ENCODE assay signal across 1 cellular context in the genomic region with DNA sequence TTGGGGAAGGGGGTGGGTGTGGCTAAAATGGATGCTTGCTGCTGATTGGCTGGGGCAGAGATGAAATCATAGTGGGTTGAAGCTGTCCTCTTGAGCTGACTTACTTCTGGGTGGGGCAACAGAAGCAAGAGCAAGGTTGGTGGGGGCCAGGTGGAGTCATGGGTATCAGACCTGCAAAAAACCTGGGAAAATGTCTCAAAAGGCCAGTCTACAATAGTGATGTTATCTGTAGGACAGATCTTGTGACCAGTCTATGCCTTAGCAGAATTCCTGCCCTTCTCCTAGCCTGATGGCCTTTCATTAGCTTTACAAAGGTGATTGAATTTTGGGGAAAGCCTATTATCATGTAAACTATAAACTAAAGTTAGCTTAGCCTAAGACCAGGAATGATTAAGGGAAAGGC.
TF ChIP-seq lines count a peak whose summit lies in the region.

No MANE protein-coding gene starts in this region.

TF ChIP-seq in H1, 55 proteins besides CTCF, POLR2A, EP300 and RAD21 (continued from another document):
- TF ChIP-seq HDAC2 (IDR thresholded peaks at IDR 0.05; ENCODE audit: borderline replicate concordance in 1 of 2, low read depth in 2 of 2, low read length in 2 of 2) (no peak), NANOG (IDR thresholded peaks at IDR 0.05; ENCODE audit: insufficient read depth, low read depth, low read length, poor library complexity, severe bottlenecking) (peak; percentile 30), SP1 (IDR thresholded peaks at IDR 0.05; ENCODE audit: low read depth, low read length) (0 out of 2 replicates have a peak, but pooled peaks have one; percentile 24), SP2 (IDR thresholded peaks at IDR 0.05; ENCODE audit: low read length) (no peak)
TF ChIP-seq in H1: peak in this region for 5.
